2 cellular contexts compared by ENCODE assay signal in the genomic region with DNA sequence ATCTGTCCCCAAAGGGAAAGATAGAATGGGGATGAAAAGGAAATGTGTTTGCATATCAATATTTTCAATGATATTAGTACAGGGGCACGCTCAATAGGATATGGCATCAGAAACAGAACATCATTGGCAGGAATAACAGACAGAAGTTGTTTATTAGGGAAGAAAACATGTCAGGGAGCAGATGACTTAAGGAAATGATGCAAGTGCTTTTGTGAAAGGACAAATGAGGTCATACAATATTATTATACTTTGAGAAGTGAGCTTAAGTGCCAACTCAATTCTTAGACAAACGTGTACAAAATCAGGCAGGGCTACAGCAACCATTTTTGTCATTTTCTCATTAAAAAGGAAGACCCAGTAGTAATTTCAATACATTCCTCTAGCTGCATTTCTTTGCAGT.
TF ChIP-seq lines count a peak whose summit lies in the region.

No MANE protein-coding gene starts in this region.

TF ChIP-seq in SK-N-SH, 30 proteins besides CTCF, POLR2A, EP300 and RAD21 (continued from another document):
- TF ChIP-seq RXRA (IDR thresholded peaks at IDR 0.05; ENCODE audit: borderline replicate concordance, low read depth), result no peak
- TF ChIP-seq RFX5 (IDR thresholded peaks at IDR 0.05; ENCODE audit: low read length), result no peak
- no peak for TF ChIP-seq FOSL2 (IDR thresholded peaks at IDR 0.05; ENCODE audit: borderline replicate concordance, low read depth)
- TF ChIP-seq, protein P1, sequence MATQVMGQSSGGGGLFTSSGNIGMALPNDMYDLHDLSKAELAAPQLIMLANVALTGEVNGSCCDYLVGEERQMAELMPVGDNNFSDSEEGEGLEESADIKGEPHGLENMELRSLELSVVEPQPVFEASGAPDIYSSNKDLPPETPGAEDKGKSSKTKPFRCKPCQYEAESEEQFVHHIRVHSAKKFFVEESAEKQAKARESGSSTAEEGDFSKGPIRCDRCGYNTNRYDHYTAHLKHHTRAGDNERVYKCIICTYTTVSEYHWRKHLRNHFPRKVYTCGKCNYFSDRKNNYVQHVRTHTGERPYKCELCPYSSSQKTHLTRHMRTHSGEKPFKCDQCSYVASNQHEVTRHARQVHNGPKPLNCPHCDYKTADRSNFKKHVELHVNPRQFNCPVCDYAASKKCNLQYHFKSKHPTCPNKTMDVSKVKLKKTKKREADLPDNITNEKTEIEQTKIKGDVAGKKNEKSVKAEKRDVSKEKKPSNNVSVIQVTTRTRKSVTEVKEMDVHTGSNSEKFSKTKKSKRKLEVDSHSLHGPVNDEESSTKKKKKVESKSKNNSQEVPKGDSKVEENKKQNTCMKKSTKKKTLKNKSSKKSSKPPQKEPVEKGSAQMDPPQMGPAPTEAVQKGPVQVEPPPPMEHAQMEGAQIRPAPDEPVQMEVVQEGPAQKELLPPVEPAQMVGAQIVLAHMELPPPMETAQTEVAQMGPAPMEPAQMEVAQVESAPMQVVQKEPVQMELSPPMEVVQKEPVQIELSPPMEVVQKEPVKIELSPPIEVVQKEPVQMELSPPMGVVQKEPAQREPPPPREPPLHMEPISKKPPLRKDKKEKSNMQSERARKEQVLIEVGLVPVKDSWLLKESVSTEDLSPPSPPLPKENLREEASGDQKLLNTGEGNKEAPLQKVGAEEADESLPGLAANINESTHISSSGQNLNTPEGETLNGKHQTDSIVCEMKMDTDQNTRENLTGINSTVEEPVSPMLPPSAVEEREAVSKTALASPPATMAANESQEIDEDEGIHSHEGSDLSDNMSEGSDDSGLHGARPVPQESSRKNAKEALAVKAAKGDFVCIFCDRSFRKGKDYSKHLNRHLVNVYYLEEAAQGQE (IDR thresholded peaks at IDR 0.05; ENCODE audit: low read depth, low read length), result no peak
- TF ChIP-seq SMC3 (IDR thresholded peaks at IDR 0.05; ENCODE audit: low read depth, low read length), result no peak
- TF ChIP-seq RCOR1 (IDR thresholded peaks at IDR 0.05; ENCODE audit: low read length), result no peak
- TF ChIP-seq, protein P2, sequence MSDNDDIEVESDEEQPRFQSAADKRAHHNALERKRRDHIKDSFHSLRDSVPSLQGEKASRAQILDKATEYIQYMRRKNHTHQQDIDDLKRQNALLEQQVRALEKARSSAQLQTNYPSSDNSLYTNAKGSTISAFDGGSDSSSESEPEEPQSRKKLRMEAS (IDR thresholded peaks at IDR 0.05; ENCODE audit: low read depth), result no peak

TF ChIP-seq in SK-N-SH treated with all-trans-retinoic acid at 6 μM for 48 hours, 23 proteins besides CTCF, POLR2A, EP300 and RAD21 (continued from another document):
- no peak for TF ChIP-seq BACH2 (CRISPR knock-in tag; IDR thresholded peaks at IDR 0.05; ENCODE audit: borderline replicate concordance)
- TF ChIP-seq, protein P3, sequence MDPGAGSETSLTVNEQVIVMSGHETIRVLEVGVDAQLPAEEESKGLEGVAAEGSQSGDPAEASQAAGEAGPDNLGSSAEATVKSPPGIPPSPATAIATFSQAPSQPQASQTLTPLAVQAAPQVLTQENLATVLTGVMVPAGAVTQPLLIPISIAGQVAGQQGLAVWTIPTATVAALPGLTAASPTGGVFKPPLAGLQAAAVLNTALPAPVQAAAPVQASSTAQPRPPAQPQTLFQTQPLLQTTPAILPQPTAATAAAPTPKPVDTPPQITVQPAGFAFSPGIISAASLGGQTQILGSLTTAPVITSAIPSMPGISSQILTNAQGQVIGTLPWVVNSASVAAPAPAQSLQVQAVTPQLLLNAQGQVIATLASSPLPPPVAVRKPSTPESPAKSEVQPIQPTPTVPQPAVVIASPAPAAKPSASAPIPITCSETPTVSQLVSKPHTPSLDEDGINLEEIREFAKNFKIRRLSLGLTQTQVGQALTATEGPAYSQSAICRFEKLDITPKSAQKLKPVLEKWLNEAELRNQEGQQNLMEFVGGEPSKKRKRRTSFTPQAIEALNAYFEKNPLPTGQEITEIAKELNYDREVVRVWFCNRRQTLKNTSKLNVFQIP (CRISPR knock-in tag; IDR thresholded peaks at IDR 0.05; ENCODE audit: borderline replicate concordance, low read depth), result no peak
- no peak for TF ChIP-seq ZNF8 (CRISPR knock-in tag; IDR thresholded peaks at IDR 0.05)
- TF ChIP-seq RARB (CRISPR knock-in tag; IDR thresholded peaks at IDR 0.05), result no peak
- no peak for TF ChIP-seq ISL1 (CRISPR knock-in tag; IDR thresholded peaks at IDR 0.05)
- TF ChIP-seq TCF4 (CRISPR knock-in tag; IDR thresholded peaks at IDR 0.05; ENCODE audit: borderline replicate concordance), result no peak
- no peak for TF ChIP-seq CSDC2 (CRISPR knock-in tag; IDR thresholded peaks at IDR 0.05)
- TF ChIP-seq, protein P4, sequence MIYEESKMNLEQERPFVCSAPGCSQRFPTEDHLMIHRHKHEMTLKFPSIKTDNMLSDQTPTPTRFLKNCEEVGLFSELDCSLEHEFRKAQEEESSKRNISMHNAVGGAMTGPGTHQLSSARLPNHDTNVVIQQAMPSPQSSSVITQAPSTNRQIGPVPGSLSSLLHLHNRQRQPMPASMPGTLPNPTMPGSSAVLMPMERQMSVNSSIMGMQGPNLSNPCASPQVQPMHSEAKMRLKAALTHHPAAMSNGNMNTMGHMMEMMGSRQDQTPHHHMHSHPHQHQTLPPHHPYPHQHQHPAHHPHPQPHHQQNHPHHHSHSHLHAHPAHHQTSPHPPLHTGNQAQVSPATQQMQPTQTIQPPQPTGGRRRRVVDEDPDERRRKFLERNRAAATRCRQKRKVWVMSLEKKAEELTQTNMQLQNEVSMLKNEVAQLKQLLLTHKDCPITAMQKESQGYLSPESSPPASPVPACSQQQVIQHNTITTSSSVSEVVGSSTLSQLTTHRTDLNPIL (CRISPR knock-in tag; IDR thresholded peaks at IDR 0.05; ENCODE audit: low read depth), result no peak
- TF ChIP-seq GLIS3 (CRISPR knock-in tag; IDR thresholded peaks at IDR 0.05), result no peak
- no peak for TF ChIP-seq ZFP3 (CRISPR knock-in tag; IDR thresholded peaks at IDR 0.05)
- TF ChIP-seq, protein P5, sequence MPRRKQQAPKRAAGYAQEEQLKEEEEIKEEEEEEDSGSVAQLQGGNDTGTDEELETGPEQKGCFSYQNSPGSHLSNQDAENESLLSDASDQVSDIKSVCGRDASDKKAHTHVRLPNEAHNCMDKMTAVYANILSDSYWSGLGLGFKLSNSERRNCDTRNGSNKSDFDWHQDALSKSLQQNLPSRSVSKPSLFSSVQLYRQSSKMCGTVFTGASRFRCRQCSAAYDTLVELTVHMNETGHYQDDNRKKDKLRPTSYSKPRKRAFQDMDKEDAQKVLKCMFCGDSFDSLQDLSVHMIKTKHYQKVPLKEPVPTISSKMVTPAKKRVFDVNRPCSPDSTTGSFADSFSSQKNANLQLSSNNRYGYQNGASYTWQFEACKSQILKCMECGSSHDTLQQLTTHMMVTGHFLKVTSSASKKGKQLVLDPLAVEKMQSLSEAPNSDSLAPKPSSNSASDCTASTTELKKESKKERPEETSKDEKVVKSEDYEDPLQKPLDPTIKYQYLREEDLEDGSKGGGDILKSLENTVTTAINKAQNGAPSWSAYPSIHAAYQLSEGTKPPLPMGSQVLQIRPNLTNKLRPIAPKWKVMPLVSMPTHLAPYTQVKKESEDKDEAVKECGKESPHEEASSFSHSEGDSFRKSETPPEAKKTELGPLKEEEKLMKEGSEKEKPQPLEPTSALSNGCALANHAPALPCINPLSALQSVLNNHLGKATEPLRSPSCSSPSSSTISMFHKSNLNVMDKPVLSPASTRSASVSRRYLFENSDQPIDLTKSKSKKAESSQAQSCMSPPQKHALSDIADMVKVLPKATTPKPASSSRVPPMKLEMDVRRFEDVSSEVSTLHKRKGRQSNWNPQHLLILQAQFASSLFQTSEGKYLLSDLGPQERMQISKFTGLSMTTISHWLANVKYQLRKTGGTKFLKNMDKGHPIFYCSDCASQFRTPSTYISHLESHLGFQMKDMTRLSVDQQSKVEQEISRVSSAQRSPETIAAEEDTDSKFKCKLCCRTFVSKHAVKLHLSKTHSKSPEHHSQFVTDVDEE (CRISPR knock-in tag; IDR thresholded peaks at IDR 0.05), result no peak
TF ChIP-seq in SK-N-SH treated with all-trans-retinoic acid at 6 μM for 48 hours: peak in this region for 0.
